10 cellular contexts compared by ENCODE assay signal in the genomic region with DNA sequence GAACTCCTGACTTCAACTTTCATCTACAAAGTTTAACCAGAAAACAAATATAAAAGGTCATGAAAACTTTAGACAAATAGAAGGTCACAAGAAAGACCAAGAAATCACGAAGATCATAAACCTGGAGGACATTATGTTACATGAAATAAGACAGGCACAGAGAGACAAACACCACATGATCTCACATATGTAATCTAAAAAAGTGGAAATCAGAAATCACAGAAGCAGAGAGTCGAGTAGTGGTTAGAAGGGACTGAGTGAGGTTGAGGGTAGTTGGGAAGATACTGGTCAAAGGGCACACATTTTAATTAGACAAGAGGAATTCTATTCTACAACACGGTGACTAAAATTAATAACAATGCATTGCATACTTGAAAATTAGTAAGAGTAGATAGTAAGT. TPM values are rescaled to one million over a fixed set of nuclear protein-coding genes. Genes with fewer than 3 reads are reported as not detected.
DNase-seq lines count a peak whose midpoint lies in the region; ATAC-seq and TF ChIP-seq lines count a peak whose summit lies in the region.
"Had no signal": no experiment of that assay in that cellular context is flagged by ENCODE, and none has a peak within 500 bp of the region (broad histone marks: within the 10 kb centered on the region; RNA-seq: fewer than 3 reads in every experiment).

No MANE protein-coding gene starts in this region.

- POLR2A ChIA-PET in CD8-positive, alpha-beta T cell (lab: Charles Lee) = interaction anchor here (2.0 to 3.4 kb wide), 2 partner anchors 12 to 63 kb away, joined by 7 to 22 read pairs; partner anchors contain the start of gene MRPL19

- DNase-seq in CD8-positive, alpha-beta T cell = no peak
- DNase-seq in HT-29 (ENCODE audit: low spot score) (peak; percentile 21), mesothelial cell of epicardium (ENCODE audit: low spot score in 2 of 2, unreplicated experiment in 2 of 2) (no peak), T1000 (lab: John Stamatoyannopoulos, UW) (no peak), NCI-H1048 (lab: John Stamatoyannopoulos, UW) (no peak), NCI-H524 treated with DMSO at 0.1 percent for 48 hours (lab: John Stamatoyannopoulos, UW) (no peak)
- DNase-seq in activated naive CD8-positive, alpha-beta T cell treated with anti-CD3 and anti-CD28 coated beads, Interleukin-2, amount 50 U/mL, for 24 hours = no peak
- DNase-seq: NCI-H2029 treated with DMSO at 0.1 percent for 48 hours had no signal

- peaks cover 20% of the 10 kb centered on the region for H3K36me3 Mint-ChIP-seq in CD8-positive, alpha-beta T cell
- peaks cover 16% of the 10 kb centered on the region for H3K36me3 Mint-ChIP-seq in activated naive CD8-positive, alpha-beta T cell treated with anti-CD3 and anti-CD28 coated beads, Interleukin-2, amount 50 U/mL, for 24 hours (ENCODE audit: low read depth)
- peaks cover 18% of the 10 kb centered on the region for H3K36me3 Mint-ChIP-seq in mesothelial cell of epicardium

- peaks cover 9% of the 10 kb centered on the region for H3K36me3 ChIP-seq in CD8-positive, alpha-beta T cell (ENCODE audit: insufficient read depth, low read length)
- H3K36me3 ChIP-seq: neutrophil had no signal

- H3K27ac Mint-ChIP-seq in CD8-positive, alpha-beta T cell = peak overlapping the region; percentile 21
- peak overlapping the region; percentile 78 for H3K27ac Mint-ChIP-seq in activated naive CD8-positive, alpha-beta T cell treated with anti-CD3 and anti-CD28 coated beads, Interleukin-2, amount 50 U/mL, for 24 hours
- H3K27ac Mint-ChIP-seq in mesothelial cell of epicardium = peak overlapping the region; percentile 23

- H3K27ac ChIP-seq in CD8-positive, alpha-beta T cell (ENCODE audit: low read depth, low read length) = no peak overlapping the region
- H3K27ac ChIP-seq: neutrophil had no signal

- H3K4me3 Mint-ChIP-seq in CD8-positive, alpha-beta T cell = peak overlapping the region; percentile 68
- peak overlapping the region; percentile 81 for H3K4me3 Mint-ChIP-seq in activated naive CD8-positive, alpha-beta T cell treated with anti-CD3 and anti-CD28 coated beads, Interleukin-2, amount 50 U/mL, for 24 hours
- H3K4me3 Mint-ChIP-seq in mesothelial cell of epicardium = peak overlapping the region; percentile 56

- no peaks in the 10 kb centered on the region for H3K9me3 Mint-ChIP-seq in CD8-positive, alpha-beta T cell
- no peaks in the 10 kb centered on the region for H3K9me3 Mint-ChIP-seq in activated naive CD8-positive, alpha-beta T cell treated with anti-CD3 and anti-CD28 coated beads, Interleukin-2, amount 50 U/mL, for 24 hours
- no peaks in the 10 kb centered on the region for H3K9me3 Mint-ChIP-seq in mesothelial cell of epicardium

- ATAC-seq in CD8-positive, alpha-beta T cell = no peak
- no peak for ATAC-seq in activated naive CD8-positive, alpha-beta T cell treated with anti-CD3 and anti-CD28 coated beads, Interleukin-2, amount 50 U/mL, for 24 hours
- ATAC-seq in GM21723 (IDR thresholded peaks at IDR 0.05; ENCODE audit: unreplicated experiment) = no peak

- CTCF ChIA-PET in CD8-positive, alpha-beta T cell (lab: Charles Lee) = interaction anchor here (1.2 kb wide), 1 partner anchor 32 kb away, joined by 3 read pairs; no protein-coding TSS in a partner anchor

- no peak for TF ChIP-seq CTCF in CD8-positive, alpha-beta T cell (IDR thresholded peaks at IDR 0.05)
- TF ChIP-seq CTCF in mesothelial cell of epicardium (IDR thresholded peaks at IDR 0.05; ENCODE audit: unreplicated experiment) = no peak

- no peaks in the 10 kb centered on the region for H3K27me3 ChIP-seq in CD8-positive, alpha-beta T cell (ENCODE audit: insufficient read depth, low read length)

- no peak overlapping the region for H3K4me3 ChIP-seq in CD8-positive, alpha-beta T cell (ENCODE audit: low read depth, low read length)

- H3K27me3 Mint-ChIP-seq in CD8-positive, alpha-beta T cell (ENCODE audit: low read depth) = no peaks in the 10 kb centered on the region
- no peaks in the 10 kb centered on the region for H3K27me3 Mint-ChIP-seq in activated naive CD8-positive, alpha-beta T cell treated with anti-CD3 and anti-CD28 coated beads, Interleukin-2, amount 50 U/mL, for 24 hours
- H3K27me3 Mint-ChIP-seq in mesothelial cell of epicardium (ENCODE audit: low read depth) = no peaks in the 10 kb centered on the region

- H3K9me3 ChIP-seq in CD8-positive, alpha-beta T cell (ENCODE audit: low read length) = no peaks in the 10 kb centered on the region
- H3K9me3 ChIP-seq: neutrophil had no signal

- H3K4me1 ChIP-seq in CD8-positive, alpha-beta T cell (ENCODE audit: insufficient read depth, low read length) = peaks cover 21% of the 10 kb centered on the region

- H3K4me1 Mint-ChIP-seq in CD8-positive, alpha-beta T cell (ENCODE audit: low read depth) = peaks cover 35% of the 10 kb centered on the region
- H3K4me1 Mint-ChIP-seq in activated naive CD8-positive, alpha-beta T cell treated with anti-CD3 and anti-CD28 coated beads, Interleukin-2, amount 50 U/mL, for 24 hours = peaks cover 24% of the 10 kb centered on the region
- H3K4me1 Mint-ChIP-seq in mesothelial cell of epicardium = peaks cover 35% of the 10 kb centered on the region

- intact Hi-C loops in CD8-positive, alpha-beta T cell (cut with DNase I, micrococcal nuclease) = no loop called here

RNA-seq across cellular contexts. Expression of gene GCFC2, which starts 1.4 kb away (rescaled TPM):
- 10 to 100 TPM; 14.4 to 17.8 TPM for total RNA-seq in CD8-positive, alpha-beta T cell
- total RNA-seq in HT-29 (2014; rRNA removed; shearing (Covaris generic)) = 11.3 and 16.7 TPM in 2 replicates
- total RNA-seq in mesothelial cell of epicardium = 32.0 to 35.7 TPM (median 34.6 TPM) in 3 replicates

Comparison
In these comparisons a context has a peak if more than half of its experiments do, and no peak if none do; other contexts are left out.
1. H3K27ac Mint-ChIP-seq: peak in every context shown above with its lines; median percentile 78 in activated naive CD8-positive, alpha-beta T cell treated with anti-CD3 and anti-CD28 coated beads, Interleukin-2, amount 50 U/mL, for 24 hours; 23 in mesothelial cell of epicardium; 21 in CD8-positive, alpha-beta T cell.